ENCODE assay signal across 13 cellular contexts in the genomic region with DNA sequence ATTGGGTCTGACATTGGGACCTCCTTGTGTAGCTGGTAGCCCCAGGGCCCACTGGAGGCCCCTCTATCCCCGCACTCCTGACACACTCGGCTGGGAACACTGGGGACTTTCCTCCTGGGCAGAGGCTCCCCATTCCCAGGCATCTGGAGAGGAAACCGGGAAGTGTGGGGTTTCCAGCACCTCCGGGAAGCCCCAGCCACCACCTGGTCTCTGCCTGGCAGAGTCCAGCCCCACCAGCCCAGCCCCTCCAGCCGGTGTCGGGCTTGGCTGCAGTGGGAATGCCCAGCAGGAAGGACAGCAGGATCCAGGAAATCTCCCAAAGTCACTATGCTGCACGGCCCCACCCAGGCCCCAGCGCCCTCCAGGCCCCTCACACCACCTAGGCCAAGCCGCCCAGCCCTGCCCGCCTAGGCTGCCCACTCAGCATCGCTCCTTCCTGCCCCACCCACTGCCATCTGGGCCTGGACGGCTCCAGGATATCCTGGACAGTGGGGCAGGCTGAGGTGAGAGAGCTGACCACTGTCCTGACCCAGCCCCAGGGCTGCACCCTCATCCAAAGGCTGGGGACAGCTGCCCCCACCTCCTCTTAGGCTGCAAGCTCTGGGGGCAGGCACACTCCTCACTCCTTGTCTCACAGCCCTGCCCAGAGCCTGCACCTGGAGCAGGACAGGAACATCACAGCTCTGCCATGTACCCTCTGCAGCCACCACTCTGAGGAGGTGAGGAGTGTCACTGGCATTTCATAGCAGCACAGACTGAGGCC. TPM values are rescaled to one million over a fixed set of nuclear protein-coding genes. Genes with fewer than 3 reads are reported as not detected.
DNase-seq lines count a peak whose midpoint lies in the region; ATAC-seq and TF ChIP-seq lines count a peak whose summit lies in the region.
"Had no signal": no experiment of that assay in that cellular context is flagged by ENCODE, and none has a peak within 500 bp of the region (broad histone marks: within the 10 kb centered on the region; RNA-seq: fewer than 3 reads in every experiment).

No MANE protein-coding gene starts in this region.

- H3K27ac ChIP-seq in SK-N-SH (ENCODE audit: low read depth in 2 of 2, low read length in 1 of 2) (no peak overlapping the region), OCI-LY3 (ENCODE audit: low read length) (no peak overlapping the region), osteoblast (ENCODE audit: low read depth, low read length) (no peak overlapping the region), SJCRH30 (no peak overlapping the region)
- H3K27ac ChIP-seq: 22Rv1, epithelial cell of prostate had no signal

- ATAC-seq in SK-N-SH treated with all-trans-retinoic acid at 6 μM for 48 hours, result no peak
- peak in 1 of 2 donors; percentile 12 for ATAC-seq in left cardiac atrium

- TF ChIP-seq CTCF in SK-N-SH (IDR thresholded peaks at IDR 0.05) (no peak), OCI-LY3 (IDR thresholded peaks at IDR 0.05; ENCODE audit: low read depth, low read length) (no peak), osteoblast (IDR thresholded peaks at IDR 0.05; ENCODE audit: extremely low read depth, low read depth, low read length) (no peak)

- H3K27me3 ChIP-seq in SK-N-SH (ENCODE audit: insufficient read depth) (0 out of 2 replicates have a peak, but pooled peaks cover 9% of the 10 kb centered on the region), OCI-LY3 (ENCODE audit: low read depth, low read length) (no peaks in the 10 kb centered on the region), osteoblast (ENCODE audit: insufficient read depth, low read length) (no peaks in the 10 kb centered on the region), SJCRH30 (no peaks in the 10 kb centered on the region)

- H3K4me2 ChIP-seq in SK-N-SH, result no peak overlapping the region
- H3K4me2 ChIP-seq in OCI-LY3 (ENCODE audit: low read length), result no peak overlapping the region
- H3K4me2 ChIP-seq in osteoblast (ENCODE audit: insufficient read depth, low read length), result no peak overlapping the region

- TF ChIP-seq EP300 in SK-N-SH (IDR thresholded peaks at IDR 0.05; ENCODE audit: borderline replicate concordance in 1 of 2, low read depth in 1 of 2, low read length in 1 of 2), result no peak

- H3K9ac ChIP-seq in SK-N-SH, result no peak overlapping the region
- H3K9ac ChIP-seq in OCI-LY3 (ENCODE audit: low read length), result no peak overlapping the region

- H3K36me3 ChIP-seq in SK-N-SH (replicated peaks in 1 of 2; ENCODE audit: control insufficient read depth in 1 of 2, insufficient read depth in 2 of 2, low read length in 1 of 2), result no peaks in the 10 kb centered on the region
- H3K36me3 ChIP-seq in OCI-LY3 (replicated peaks; ENCODE audit: low read depth, low read length), result no peaks in the 10 kb centered on the region
- no peaks in the 10 kb centered on the region for H3K36me3 ChIP-seq in osteoblast (ENCODE audit: insufficient read depth, low read length)
- H3K36me3 ChIP-seq in SJCRH30, result no peaks in the 10 kb centered on the region

- DNase-seq in SK-N-SH (peak; percentile 28), left cardiac atrium (peak; percentile 19), osteoblast (ENCODE audit: insufficient read length, low spot score, missing footprints) (peak; percentile 85), SK-N-DZ (ENCODE audit: low spot score) (no peak), HuH-7 (ENCODE audit: low spot score) (no peak), SJCRH30 (no peak)
- DNase-seq: NCI-H1930, NCI-H526 treated with DMSO at 0.1 percent for 48 hours had no signal

- no peak overlapping the region for H3K4me3 ChIP-seq in SK-N-SH (ENCODE audit: low read depth in 2 of 2, low read length in 1 of 2)
- H3K4me3 ChIP-seq in OCI-LY3 (ENCODE audit: low read length), result no peak overlapping the region
- H3K4me3 ChIP-seq in osteoblast (ENCODE audit: insufficient read depth, low read length), result no peak overlapping the region
- no peak overlapping the region for H3K4me3 ChIP-seq in SJCRH30

- H3K9me2 ChIP-seq in SK-N-SH, result no peaks in the 10 kb centered on the region

- H2AFZ ChIP-seq in SK-N-SH (ENCODE audit: low read depth) (no peak overlapping the region), OCI-LY3 (ENCODE audit: low read depth, low read length) (peak overlapping the region; percentile 63; the same call in 1 of the 2 replicates), osteoblast (ENCODE audit: low read length) (no peak overlapping the region)

- H3F3A ChIP-seq in SK-N-SH (replicated peaks; ENCODE audit: insufficient read depth), result no peaks in the 10 kb centered on the region

- POLR2A ChIA-PET in SK-N-SH (lab: Yijun Ruan, JAX), result no interaction called here

- WGBS in SK-N-SH (ENCODE audit: low lambda C conversion rate), result 36% methylated on average over 3 of the region's 12 CpGs

- CTCF ChIA-PET in SK-N-SH (lab: Yijun Ruan, JAX), result interaction anchor here (0.7 to 3.6 kb wide), 9 partner anchors 8 to 501 kb away, joined by 3 to 13 read pairs (median 3); no protein-coding TSS in a partner anchor

- no peaks in the 10 kb centered on the region for H3K9me3 ChIP-seq in SK-N-SH
- no peaks in the 10 kb centered on the region for H3K9me3 ChIP-seq in OCI-LY3 (ENCODE audit: insufficient read depth, low read length)
- no peaks in the 10 kb centered on the region for H3K9me3 ChIP-seq in osteoblast (ENCODE audit: low read depth, low read length)
- H3K9me3 ChIP-seq in SJCRH30 (replicated peaks), result no peaks in the 10 kb centered on the region

- H3K79me2 ChIP-seq in SK-N-SH (ENCODE audit: insufficient read depth), result no peaks in the 10 kb centered on the region
- no peaks in the 10 kb centered on the region for H3K79me2 ChIP-seq in OCI-LY3 (ENCODE audit: low read length)
- H3K79me2 ChIP-seq in osteoblast (ENCODE audit: insufficient read depth, low read length), result no peaks in the 10 kb centered on the region

- intact Hi-C loops in left cardiac atrium (cut with DNase I), result no loop called here

- H3K4me1 ChIP-seq in SK-N-SH (ENCODE audit: control insufficient read depth in 1 of 2, insufficient read depth in 2 of 2, low read depth in 1 of 2, low read length in 1 of 2), result peaks cover 0 to under 1% of the 10 kb centered on the region in 2 experiments; a peak in 1 of 4 replicates
- peaks cover 3% of the 10 kb centered on the region; the same call in 1 of the 2 replicates for H3K4me1 ChIP-seq in OCI-LY3 (ENCODE audit: low read length)
- H3K4me1 ChIP-seq in osteoblast (ENCODE audit: insufficient read depth, low read length), result no peaks in the 10 kb centered on the region
- H3K4me1 ChIP-seq in SJCRH30, result no peaks in the 10 kb centered on the region

- TF ChIP-seq RAD21 in SK-N-SH (IDR thresholded peaks at IDR 0.05; ENCODE audit: low read length), result no peak

- H4K20me1 ChIP-seq in SK-N-SH (ENCODE audit: insufficient read depth) (no peaks in the 10 kb centered on the region), OCI-LY3 (ENCODE audit: insufficient read depth, low read length) (no peaks in the 10 kb centered on the region), osteoblast (ENCODE audit: insufficient read depth, low read length) (no peaks in the 10 kb centered on the region)

TF ChIP-seq in SK-N-SH, 30 proteins besides CTCF, POLR2A, EP300 and RAD21:
- TF ChIP-seq POLR2AphosphoS5 (IDR thresholded peaks at IDR 0.05; ENCODE audit: low read depth, low read length), result no peak
- TF ChIP-seq RCOR1 (IDR thresholded peaks at IDR 0.05; ENCODE audit: low read length), result no peak
- TF ChIP-seq GATA2 (CRISPR knock-in tag; IDR thresholded peaks at IDR 0.05), result no peak

TF ChIP-seq in SK-N-SH treated with all-trans-retinoic acid at 6 μM for 48 hours, 23 proteins besides CTCF, POLR2A, EP300 and RAD21 (continues in another document):
- TF ChIP-seq ZFP30 (CRISPR knock-in tag; IDR thresholded peaks at IDR 0.05) (no peak), TOX (CRISPR knock-in tag; IDR thresholded peaks at IDR 0.05; ENCODE audit: borderline replicate concordance) (no peak), ARNTL (CRISPR knock-in tag; IDR thresholded peaks at IDR 0.05; ENCODE audit: borderline replicate concordance, low read depth) (no peak), GLIS3 (CRISPR knock-in tag; IDR thresholded peaks at IDR 0.05) (no peak), BACH2 (CRISPR knock-in tag; IDR thresholded peaks at IDR 0.05; ENCODE audit: borderline replicate concordance) (no peak)
- TF ChIP-seq, protein P1, sequence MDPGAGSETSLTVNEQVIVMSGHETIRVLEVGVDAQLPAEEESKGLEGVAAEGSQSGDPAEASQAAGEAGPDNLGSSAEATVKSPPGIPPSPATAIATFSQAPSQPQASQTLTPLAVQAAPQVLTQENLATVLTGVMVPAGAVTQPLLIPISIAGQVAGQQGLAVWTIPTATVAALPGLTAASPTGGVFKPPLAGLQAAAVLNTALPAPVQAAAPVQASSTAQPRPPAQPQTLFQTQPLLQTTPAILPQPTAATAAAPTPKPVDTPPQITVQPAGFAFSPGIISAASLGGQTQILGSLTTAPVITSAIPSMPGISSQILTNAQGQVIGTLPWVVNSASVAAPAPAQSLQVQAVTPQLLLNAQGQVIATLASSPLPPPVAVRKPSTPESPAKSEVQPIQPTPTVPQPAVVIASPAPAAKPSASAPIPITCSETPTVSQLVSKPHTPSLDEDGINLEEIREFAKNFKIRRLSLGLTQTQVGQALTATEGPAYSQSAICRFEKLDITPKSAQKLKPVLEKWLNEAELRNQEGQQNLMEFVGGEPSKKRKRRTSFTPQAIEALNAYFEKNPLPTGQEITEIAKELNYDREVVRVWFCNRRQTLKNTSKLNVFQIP (CRISPR knock-in tag; IDR thresholded peaks at IDR 0.05; ENCODE audit: borderline replicate concordance, low read depth), result no peak
- TF ChIP-seq, protein P2, sequence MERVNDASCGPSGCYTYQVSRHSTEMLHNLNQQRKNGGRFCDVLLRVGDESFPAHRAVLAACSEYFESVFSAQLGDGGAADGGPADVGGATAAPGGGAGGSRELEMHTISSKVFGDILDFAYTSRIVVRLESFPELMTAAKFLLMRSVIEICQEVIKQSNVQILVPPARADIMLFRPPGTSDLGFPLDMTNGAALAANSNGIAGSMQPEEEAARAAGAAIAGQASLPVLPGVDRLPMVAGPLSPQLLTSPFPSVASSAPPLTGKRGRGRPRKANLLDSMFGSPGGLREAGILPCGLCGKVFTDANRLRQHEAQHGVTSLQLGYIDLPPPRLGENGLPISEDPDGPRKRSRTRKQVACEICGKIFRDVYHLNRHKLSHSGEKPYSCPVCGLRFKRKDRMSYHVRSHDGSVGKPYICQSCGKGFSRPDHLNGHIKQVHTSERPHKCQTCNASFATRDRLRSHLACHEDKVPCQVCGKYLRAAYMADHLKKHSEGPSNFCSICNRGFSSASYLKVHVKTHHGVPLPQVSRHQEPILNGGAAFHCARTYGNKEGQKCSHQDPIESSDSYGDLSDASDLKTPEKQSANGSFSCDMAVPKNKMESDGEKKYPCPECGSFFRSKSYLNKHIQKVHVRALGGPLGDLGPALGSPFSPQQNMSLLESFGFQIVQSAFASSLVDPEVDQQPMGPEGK (CRISPR knock-in tag; IDR thresholded peaks at IDR 0.05; ENCODE audit: borderline replicate concordance), result no peak

RNA-seq across cellular contexts. Expression of gene RASGEF1A, which starts 11.8 kb away (rescaled TPM):
- polyA plus RNA-seq in SK-N-SH (2012; rRNA removed), result not detected in 2 replicates
- 0.01 TPM in 1 of 2 replicates, not detected in the other for polyA plus RNA-seq in SK-N-SH (2012; cell fraction: cytosol; rRNA removed)
- not detected in 2 replicates for polyA plus RNA-seq in SK-N-SH (2012; cell fraction: nucleus; rRNA removed)
- total RNA-seq in left cardiac atrium (1 to 10 TPM; 1.4 to 2.0 TPM), osteoblast (1.1 TPM in 1 of 2 replicates, not detected in the other)
- 0.12 TPM in 1 of 2 replicates, not detected in the other for polyA plus RNA-seq in SK-N-DZ (2014; cell fraction: cytosol; rRNA removed)
- 2.3 and 2.8 TPM in 2 replicates for polyA plus RNA-seq in SK-N-DZ (2014; cell fraction: nucleus; rRNA removed)
- not detected in 2 replicates for total RNA-seq in SJCRH30 (2014; rRNA removed; shearing (Covaris generic))
- total RNA-seq: Daoy had no signal

Comparison
In these comparisons a context has a peak if more than half of its experiments do, and no peak if none do; other contexts are left out.
1. DNase-seq: peak in SK-N-SH (single experiment), left cardiac atrium (single experiment) and osteoblast (single experiment); none in SK-N-DZ (single experiment), HuH-7 (single experiment) and SJCRH30 (0 of 2).